Comparison of ENCODE assay signal across 8 cellular contexts in genomic region chr15:78565951-78566774, GRCh38. TPM values are rescaled to one million over a fixed set of nuclear protein-coding genes. Genes with fewer than 3 reads are reported as not detected.
DNase-seq lines count a peak whose midpoint lies in the region; ATAC-seq, FAIRE-seq and TF ChIP-seq lines count a peak whose summit lies in the region.

No MANE protein-coding gene starts in this region.

- peak; percentile 11 for FAIRE-seq in G401.6 (lab: Jason Lieb, UNC)

- peaks cover 20% of the 10 kb centered on the region for H3K79me2 ChIP-seq in neural cell (replicated peaks; ENCODE audit: insufficient read depth, low read length)

- H3K4me1 ChIP-seq in endodermal cell (ENCODE audit: control insufficient read depth, insufficient read depth, low read length): peaks cover 5% of the 10 kb centered on the region

- H3K4me2 ChIP-seq in neural cell (ENCODE audit: low read length): peak overlapping the region; percentile 72

- no peaks in the 10 kb centered on the region for H4K20me1 ChIP-seq in neural cell (ENCODE audit: insufficient read depth)

- peak overlapping the region; percentile 48 for H2AFZ ChIP-seq in neural cell (ENCODE audit: low read depth, low read length)

- no peaks in the 10 kb centered on the region for H3K9me2 ChIP-seq in neural cell (ENCODE audit: insufficient read depth, low read length)

- H3K36me3 ChIP-seq in endodermal cell (ENCODE audit: control insufficient read depth, insufficient read depth, low read length): no peaks in the 10 kb centered on the region
- H3K36me3 ChIP-seq in neural cell (ENCODE audit: insufficient read depth, low read length): no peaks in the 10 kb centered on the region

- no peaks in the 10 kb centered on the region for H3K9me3 ChIP-seq in endodermal cell (ENCODE audit: control insufficient read depth, low read length)
- no peaks in the 10 kb centered on the region for H3K9me3 ChIP-seq in neural cell (ENCODE audit: low read length)

- H3K9ac ChIP-seq in endodermal cell (ENCODE audit: extremely low read depth, low read length, poor library complexity, severe bottlenecking) (peak overlapping the region; percentile 67), neural cell (ENCODE audit: low read length) (peak overlapping the region; percentile 57)

- H3K27me3 ChIP-seq in endodermal cell (ENCODE audit: control insufficient read depth, insufficient read depth, low read length, poor library complexity, severe bottlenecking) (no peaks in the 10 kb centered on the region), neural cell (ENCODE audit: insufficient read depth, low read depth, low read length) (no peaks in the 10 kb centered on the region)

- H3K27ac Mint-ChIP-seq in endodermal cell: peak overlapping the region; percentile 86

- peak; percentile 59 for TF ChIP-seq CTCF in endodermal cell (conservative IDR thresholded peaks at IDR 0.05)
- peak; percentile 29 for TF ChIP-seq CTCF in neural cell (IDR thresholded peaks at IDR 0.05; ENCODE audit: poor library complexity, severe bottlenecking)

- H3F3A ChIP-seq in neural cell (ENCODE audit: insufficient read depth, low read length, poor library complexity, severe bottlenecking): no peaks in the 10 kb centered on the region

- no peaks in the 10 kb centered on the region for H3K9me3 Mint-ChIP-seq in endodermal cell

- peak overlapping the region; percentile 85 for H3K27ac ChIP-seq in endodermal cell (ENCODE audit: low read depth, low read length)
- H3K27ac ChIP-seq in neural cell (ENCODE audit: low read length): no peak overlapping the region

- peaks cover 25% of the 10 kb centered on the region for H3K4me1 Mint-ChIP-seq in endodermal cell

- WGBS in endodermal cell (ENCODE audit: insufficient coverage in 1 of 2, insufficient read length in 1 of 2), 2 experiments: 3 to 5% methylated on average over 14 to 19 of the region's 19 CpGs

- H3K4me3 Mint-ChIP-seq in endodermal cell: peak overlapping the region; percentile 83

- H3K4me3 ChIP-seq in endodermal cell (ENCODE audit: low read length) (peak overlapping the region; percentile 95), neural cell (ENCODE audit: low read length) (peak overlapping the region; percentile 72)

- no peaks in the 10 kb centered on the region for H3K36me3 Mint-ChIP-seq in endodermal cell (ENCODE audit: low read depth)

- peaks cover 4% of the 10 kb centered on the region for H3K27me3 Mint-ChIP-seq in endodermal cell (ENCODE audit: insufficient read depth)

- DNase-seq in A172 (ENCODE audit: low spot score) (peak; percentile 33), RPMI7951 (ENCODE audit: low read depth) (peak; percentile 47), endodermal cell (peak; percentile 73), NK-92 (lab: John Stamatoyannopoulos, UW; ENCODE audit: unreplicated experiment) (no peak)

- TF ChIP-seq RAD21 in neural cell (conservative IDR thresholded peaks at IDR 0.05): no peak

- ATAC-seq in HG03025 (IDR thresholded peaks at IDR 0.05; ENCODE audit: low FRiP score, unreplicated experiment): peak; percentile 34
- no peak for ATAC-seq in HG03439 (IDR thresholded peaks at IDR 0.05; ENCODE audit: unreplicated experiment)

- TF ChIP-seq EP300 in neural cell (conservative IDR thresholded peaks at IDR 0.05; ENCODE audit: poor library complexity, severe bottlenecking): no peak

TF ChIP-seq in neural cell, 6 proteins besides CTCF, POLR2A, EP300 and RAD21:
- TF ChIP-seq TAF1 (IDR thresholded peaks at IDR 0.05; ENCODE audit: low read depth): no peak
- no peak for TF ChIP-seq SMC3 (conservative IDR thresholded peaks at IDR 0.05; ENCODE audit: poor library complexity)
- no peak for TF ChIP-seq MXI1 (conservative IDR thresholded peaks at IDR 0.05; ENCODE audit: poor library complexity, severe bottlenecking)
- TF ChIP-seq EZH2 (IDR thresholded peaks at IDR 0.05; ENCODE audit: borderline replicate concordance, insufficient read depth, low read length, poor library complexity, severe bottlenecking): no peak
- TF ChIP-seq, protein P1, sequence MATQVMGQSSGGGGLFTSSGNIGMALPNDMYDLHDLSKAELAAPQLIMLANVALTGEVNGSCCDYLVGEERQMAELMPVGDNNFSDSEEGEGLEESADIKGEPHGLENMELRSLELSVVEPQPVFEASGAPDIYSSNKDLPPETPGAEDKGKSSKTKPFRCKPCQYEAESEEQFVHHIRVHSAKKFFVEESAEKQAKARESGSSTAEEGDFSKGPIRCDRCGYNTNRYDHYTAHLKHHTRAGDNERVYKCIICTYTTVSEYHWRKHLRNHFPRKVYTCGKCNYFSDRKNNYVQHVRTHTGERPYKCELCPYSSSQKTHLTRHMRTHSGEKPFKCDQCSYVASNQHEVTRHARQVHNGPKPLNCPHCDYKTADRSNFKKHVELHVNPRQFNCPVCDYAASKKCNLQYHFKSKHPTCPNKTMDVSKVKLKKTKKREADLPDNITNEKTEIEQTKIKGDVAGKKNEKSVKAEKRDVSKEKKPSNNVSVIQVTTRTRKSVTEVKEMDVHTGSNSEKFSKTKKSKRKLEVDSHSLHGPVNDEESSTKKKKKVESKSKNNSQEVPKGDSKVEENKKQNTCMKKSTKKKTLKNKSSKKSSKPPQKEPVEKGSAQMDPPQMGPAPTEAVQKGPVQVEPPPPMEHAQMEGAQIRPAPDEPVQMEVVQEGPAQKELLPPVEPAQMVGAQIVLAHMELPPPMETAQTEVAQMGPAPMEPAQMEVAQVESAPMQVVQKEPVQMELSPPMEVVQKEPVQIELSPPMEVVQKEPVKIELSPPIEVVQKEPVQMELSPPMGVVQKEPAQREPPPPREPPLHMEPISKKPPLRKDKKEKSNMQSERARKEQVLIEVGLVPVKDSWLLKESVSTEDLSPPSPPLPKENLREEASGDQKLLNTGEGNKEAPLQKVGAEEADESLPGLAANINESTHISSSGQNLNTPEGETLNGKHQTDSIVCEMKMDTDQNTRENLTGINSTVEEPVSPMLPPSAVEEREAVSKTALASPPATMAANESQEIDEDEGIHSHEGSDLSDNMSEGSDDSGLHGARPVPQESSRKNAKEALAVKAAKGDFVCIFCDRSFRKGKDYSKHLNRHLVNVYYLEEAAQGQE (IDR thresholded peaks at IDR 0.05; ENCODE audit: borderline replicate concordance): no peak
- TF ChIP-seq POLR2AphosphoS5 (IDR thresholded peaks at IDR 0.05): no peak

RNA-seq across cellular contexts. Expression of gene CHRNA5, which starts 0.8 kb away (rescaled TPM):
- total RNA-seq in A172 (2014; rRNA removed; shearing (Covaris generic)): 20.3 and 22.8 TPM in 2 replicates
- total RNA-seq in RPMI7951 (2014; rRNA removed; shearing (Covaris generic)): 11.7 and 12.0 TPM in 2 replicates
- 10 to 100 TPM; 16.4 to 23.0 TPM for total RNA-seq in endodermal cell
- polyA plus RNA-seq in endodermal cell (2013, experiment 1 of 2): 17.4 TPM
- polyA plus RNA-seq in endodermal cell (2013, experiment 2 of 2): 17.7 TPM
- polyA plus RNA-seq in neural cell: 4.6 and 6.8 TPM in 2 replicates
- polyA minus RNA-seq in neural cell: 4.9 and 8.5 TPM in 2 replicates

RNA-seq across cellular contexts. Expression of gene PSMA4, which starts 25.9 kb away (rescaled TPM):
- total RNA-seq in A172 (2014; rRNA removed; shearing (Covaris generic)): 579 and 703 TPM in 2 replicates
- total RNA-seq in RPMI7951 (2014; rRNA removed; shearing (Covaris generic)): 584 and 708 TPM in 2 replicates
- total RNA-seq in endodermal cell: 100 to 1,000 TPM; 250 to 254 TPM
- 287 TPM for polyA plus RNA-seq in endodermal cell (2013, experiment 1 of 2)
- 280 TPM for polyA plus RNA-seq in endodermal cell (2013, experiment 2 of 2)
- 357 and 421 TPM in 2 replicates for polyA plus RNA-seq in neural cell
- polyA minus RNA-seq in neural cell: 189 and 218 TPM in 2 replicates

RNA-seq across cellular contexts. Expression of gene CHRNA3, which starts 54.6 kb away (rescaled TPM):
- 0.02 and 0.14 TPM in 2 replicates for total RNA-seq in A172 (2014; rRNA removed; shearing (Covaris generic))
- total RNA-seq in RPMI7951 (2014; rRNA removed; shearing (Covaris generic)): not detected in 2 replicates
- 1 to 10 TPM; 1.6 to 3.7 TPM for total RNA-seq in endodermal cell
- polyA plus RNA-seq in endodermal cell (2013, experiment 1 of 2): 9.0 TPM
- polyA plus RNA-seq in endodermal cell (2013, experiment 2 of 2): 8.4 TPM
- 2.4 TPM in 2 replicates for polyA plus RNA-seq in neural cell
- 1.7 and 2.2 TPM in 2 replicates for polyA minus RNA-seq in neural cell

RNA-seq across cellular contexts. Expression of gene HYKK, which starts 58.8 kb away (rescaled TPM):
- total RNA-seq in A172 (2014; rRNA removed; shearing (Covaris generic)): 1.6 and 9.9 TPM in 2 replicates
- total RNA-seq in RPMI7951 (2014; rRNA removed; shearing (Covaris generic)): 4.5 and 6.8 TPM in 2 replicates
- total RNA-seq in endodermal cell: 1 to 10 TPM; 3.9 to 4.2 TPM
- polyA plus RNA-seq in endodermal cell (2013, experiment 1 of 2): 1.7 TPM
- polyA plus RNA-seq in endodermal cell (2013, experiment 2 of 2): 0.99 TPM
- polyA plus RNA-seq in neural cell: not detected in 2 replicates
- not detected in 2 replicates for polyA minus RNA-seq in neural cell
